11 cellular contexts compared by ENCODE assay signal in the genomic region with DNA sequence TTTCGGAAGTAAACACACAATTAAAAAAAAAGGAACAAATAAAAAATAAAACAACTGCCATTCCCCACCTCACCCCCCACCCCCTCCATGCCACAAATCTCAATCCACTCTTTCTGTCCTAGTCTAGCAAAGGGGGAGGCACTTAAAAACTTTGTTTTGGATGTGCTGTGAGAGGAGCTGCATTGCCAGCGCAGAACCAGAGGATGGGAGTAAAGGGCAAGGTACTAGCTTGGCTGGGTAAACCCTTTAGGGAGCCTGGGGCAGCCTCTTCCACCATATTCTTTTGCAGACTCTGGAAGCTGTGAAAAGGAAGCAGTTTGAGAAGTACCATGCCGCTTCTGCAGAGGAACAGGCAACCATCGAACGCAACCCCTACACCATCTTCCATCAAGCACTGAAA. TPM values are rescaled to one million over a fixed set of nuclear protein-coding genes. Genes with fewer than 3 reads are reported as not detected.
DNase-seq lines count a peak whose midpoint lies in the region; ATAC-seq and TF ChIP-seq lines count a peak whose summit lies in the region.
"Had no signal": no experiment of that assay in that cellular context is flagged by ENCODE, and none has a peak within 500 bp of the region (broad histone marks: within the 10 kb centered on the region; RNA-seq: fewer than 3 reads in every experiment).

No MANE protein-coding gene starts in this region.

- H3K27me3 Mint-ChIP-seq in brain, result peaks cover 15% of the 10 kb centered on the region
- H3K27me3 Mint-ChIP-seq in neural progenitor cell (ENCODE audit: insufficient read depth, low read depth), result no peaks in the 10 kb centered on the region

- ATAC-seq in SK-N-SH treated with all-trans-retinoic acid at 6 μM for 48 hours, result no peak

- H3K36me3 ChIP-seq in SK-N-SH (replicated peaks in 1 of 2; ENCODE audit: control insufficient read depth in 1 of 2, insufficient read depth in 2 of 2, low read length in 1 of 2), result peaks cover 33 to 35% of the 10 kb centered on the region in 2 experiments
- H3K36me3 ChIP-seq in Loucy (ENCODE audit: insufficient read depth, low read length), result peaks cover 16% of the 10 kb centered on the region; the same call in 1 of the 2 replicates
- H3K36me3 ChIP-seq in neural progenitor cell, result no peaks in the 10 kb centered on the region
- H3K36me3 ChIP-seq in sigmoid colon, result peaks cover 14 to 43% (median 25%) of the 10 kb centered on the region in 4 donors

- WGBS in SK-N-SH (ENCODE audit: low lambda C conversion rate), result 95% methylated on average over 5 of the region's 5 CpGs
- WGBS in sigmoid colon, 2 donors, result 92 to 97% methylated on average over 5 of the region's 5 CpGs

- no peaks in the 10 kb centered on the region for H3K27me3 ChIP-seq in SK-N-SH (ENCODE audit: insufficient read depth)
- H3K27me3 ChIP-seq in Loucy (ENCODE audit: insufficient read depth, low read length, poor library complexity, severe bottlenecking), result no peaks in the 10 kb centered on the region
- no peaks in the 10 kb centered on the region for H3K27me3 ChIP-seq in neural progenitor cell
- no peaks in the 10 kb centered on the region for H3K27me3 ChIP-seq in sigmoid colon

- H3K9ac ChIP-seq in SK-N-SH (peak overlapping the region; percentile 97; the same call in 1 of the 2 replicates), Loucy (ENCODE audit: low read depth, low read length, poor library complexity, severe bottlenecking) (peak overlapping the region; percentile 94), neural progenitor cell (peak overlapping the region; percentile 99)

- CTCF ChIA-PET in SK-N-SH (lab: Yijun Ruan, JAX), result interaction anchor here (1.0 to 5.7 kb wide), 9 partner anchors 9 to 305 kb away, joined by 3 to 102 read pairs (median 10); a partner anchor contains a TSS

- H3K9me2 ChIP-seq in SK-N-SH (no peaks in the 10 kb centered on the region), Loucy (replicated peaks; ENCODE audit: low read depth, low read length) (no peaks in the 10 kb centered on the region)

- TF ChIP-seq CTCF in SK-N-SH (IDR thresholded peaks at IDR 0.05) (no peak), Loucy (conservative IDR thresholded peaks at IDR 0.05; ENCODE audit: low read length) (0 out of 2 replicates have a peak, but pooled peaks have one; percentile 18), brain (conservative IDR thresholded peaks at IDR 0.05) (no peak), neural progenitor cell (IDR thresholded peaks at IDR 0.05) (no peak), sigmoid colon (IDR thresholded peaks at IDR 0.05) (no peak)

- H3K9me3 Mint-ChIP-seq in brain (no peaks in the 10 kb centered on the region), neural progenitor cell (no peaks in the 10 kb centered on the region)

- H3K36me3 Mint-ChIP-seq in brain, result peaks cover 34% of the 10 kb centered on the region
- H3K36me3 Mint-ChIP-seq in neural progenitor cell, result peaks cover 5% of the 10 kb centered on the region

- H3K4me1 ChIP-seq in SK-N-SH (ENCODE audit: control insufficient read depth in 1 of 2, insufficient read depth in 2 of 2, low read depth in 1 of 2, low read length in 1 of 2), result peaks cover 4 to 21% of the 10 kb centered on the region in 2 experiments; a peak in 2 of 4 replicates
- peaks cover 22% of the 10 kb centered on the region for H3K4me1 ChIP-seq in Loucy (ENCODE audit: insufficient read depth, low read length, poor library complexity, severe bottlenecking)
- H3K4me1 ChIP-seq in neural progenitor cell, result peaks cover 12% of the 10 kb centered on the region
- peaks cover 0 to 34% (median 32%) of the 10 kb centered on the region in 4 donors for H3K4me1 ChIP-seq in sigmoid colon

- no peak overlapping the region for H3K27ac ChIP-seq in SK-N-SH (ENCODE audit: low read depth in 2 of 2, low read length in 1 of 2)
- no peak overlapping the region for H3K27ac ChIP-seq in neural progenitor cell
- peak overlapping the region in 1 of 4 donors; percentile 96 for H3K27ac ChIP-seq in sigmoid colon

- H3F3A ChIP-seq in SK-N-SH (replicated peaks; ENCODE audit: insufficient read depth), result no peaks in the 10 kb centered on the region
- no peaks in the 10 kb centered on the region for H3F3A ChIP-seq in Loucy (ENCODE audit: low read depth)
- peaks cover 34% of the 10 kb centered on the region for H3F3A ChIP-seq in neural progenitor cell (ENCODE audit: low read depth)

- H3K4me1 Mint-ChIP-seq in brain (peaks cover 56% of the 10 kb centered on the region), neural progenitor cell (peaks cover 24% of the 10 kb centered on the region)

- intact Hi-C loops in sigmoid colon (cut with DNase I), result no loop called here

- H4K20me1 ChIP-seq in SK-N-SH (ENCODE audit: insufficient read depth) (peaks cover 12% of the 10 kb centered on the region; the same call in 1 of the 2 replicates), Loucy (ENCODE audit: insufficient read depth, low read length, poor library complexity, severe bottlenecking) (peaks cover 13% of the 10 kb centered on the region), neural progenitor cell (ENCODE audit: low read depth) (peaks cover 24% of the 10 kb centered on the region)

- H2AFZ ChIP-seq in SK-N-SH (ENCODE audit: low read depth), result no peak overlapping the region
- no peak overlapping the region for H2AFZ ChIP-seq in Loucy (ENCODE audit: low read length)
- no peak overlapping the region for H2AFZ ChIP-seq in neural progenitor cell (replicated peaks)

- peak overlapping the region; percentile 95 for H3K4me2 ChIP-seq in SK-N-SH
- H3K4me2 ChIP-seq in Loucy (ENCODE audit: low read depth, low read length, poor library complexity, severe bottlenecking), result peak overlapping the region; percentile 84
- H3K4me2 ChIP-seq in neural progenitor cell, result peak overlapping the region; percentile 93

- DNase-seq in SK-N-SH (no peak), neural progenitor cell (ENCODE audit: low spot score) (no peak), sigmoid colon (no peak), COLO668 (lab: John Stamatoyannopoulos, UW; ENCODE audit: unreplicated experiment) (no peak), NCI-H2029 treated with DMSO at 0.1 percent for 48 hours (lab: John Stamatoyannopoulos, UW) (no peak)
- DNase-seq: ACHN, anterior cingulate cortex, H7 had no signal

- H3K27ac Mint-ChIP-seq in brain (peak overlapping the region in 4 of 5 experiments; percentile 100), neural progenitor cell (no peak overlapping the region)

- H3K4me3 ChIP-seq in SK-N-SH (ENCODE audit: low read depth in 2 of 2, low read length in 1 of 2) (peak overlapping the region in 1 of 2 experiments; percentile 99; a peak in 1 of 4 replicates), Loucy (ENCODE audit: low read length, poor library complexity, severe bottlenecking) (peak overlapping the region; percentile 93), neural progenitor cell (peak overlapping the region; percentile 85), sigmoid colon (peak overlapping the region in 1 of 4 donors; percentile 93)

- H3K4me3 Mint-ChIP-seq in brain (peak overlapping the region; percentile 94 to 99 (median 99)), neural progenitor cell (peak overlapping the region; percentile 99)

- H3K9me3 ChIP-seq in SK-N-SH, result no peaks in the 10 kb centered on the region
- H3K9me3 ChIP-seq in Loucy (ENCODE audit: insufficient read depth, low read depth, low read length), result no peaks in the 10 kb centered on the region
- H3K9me3 ChIP-seq in neural progenitor cell (ENCODE audit: low read depth), result no peaks in the 10 kb centered on the region
- no peaks in the 10 kb centered on the region for H3K9me3 ChIP-seq in sigmoid colon

- H3K79me2 ChIP-seq in SK-N-SH (ENCODE audit: insufficient read depth) (peaks cover 58% of the 10 kb centered on the region), Loucy (ENCODE audit: insufficient read depth, low read length) (peaks cover 52% of the 10 kb centered on the region), neural progenitor cell (ENCODE audit: low read depth) (peaks cover 50% of the 10 kb centered on the region)

- TF ChIP-seq POLR2A in sigmoid colon (IDR thresholded peaks at IDR 0.05), result no peak

- no peak for TF ChIP-seq EP300 in SK-N-SH (IDR thresholded peaks at IDR 0.05; ENCODE audit: borderline replicate concordance in 1 of 2, low read depth in 1 of 2, low read length in 1 of 2)
- TF ChIP-seq EP300 in sigmoid colon (IDR thresholded peaks at IDR 0.05), result no peak

- POLR2A ChIA-PET in SK-N-SH (lab: Yijun Ruan, JAX), result interaction anchor here (1.8 to 3.3 kb wide), 4 partner anchors 8 to 143 kb away, joined by 10 to 67 read pairs (median 10); a partner anchor contains a TSS

- no peak; the same call in 1 of the 2 replicates for TF ChIP-seq RAD21 in SK-N-SH (IDR thresholded peaks at IDR 0.05; ENCODE audit: low read length)

RNA-seq across cellular contexts. Expression of a gene that starts 1.4 kb away (rescaled TPM):
- polyA plus RNA-seq in SK-N-SH (2012; rRNA removed), result 82.8 and 90.4 TPM in 2 replicates
- 77.5 and 82.2 TPM in 2 replicates for polyA plus RNA-seq in SK-N-SH (2012; cell fraction: cytosol; rRNA removed)
- 74.4 and 85.5 TPM in 2 replicates for polyA plus RNA-seq in SK-N-SH (2012; cell fraction: nucleus; rRNA removed)
- 64.9 TPM for polyA plus RNA-seq in brain (ENCODE audit: insufficient read depth, low read depth, low replicate concordance)
- total RNA-seq in neural progenitor cell (ENCODE audit: low replicate concordance), result 43.3 and 48.7 TPM in 2 replicates
- 10 to 100 TPM; 26.6 to 51.5 (median 39.2) TPM for total RNA-seq in sigmoid colon
- 10 to 100 TPM; 73.3 to 96.4 (median 73.4) TPM for polyA plus RNA-seq in sigmoid colon

RNA-seq across cellular contexts. Expression of a gene that starts 1.6 kb away (rescaled TPM):
- polyA plus RNA-seq in SK-N-SH (2012; rRNA removed), result 42.5 and 43.7 TPM in 2 replicates
- polyA plus RNA-seq in SK-N-SH (2012; cell fraction: cytosol; rRNA removed), result 13.3 and 21.1 TPM in 2 replicates
- polyA plus RNA-seq in SK-N-SH (2012; cell fraction: nucleus; rRNA removed), result 183 and 203 TPM in 2 replicates
- 25.2 TPM for polyA plus RNA-seq in brain (ENCODE audit: insufficient read depth, low read depth, low replicate concordance)
- 28.0 and 37.3 TPM in 2 replicates for total RNA-seq in neural progenitor cell (ENCODE audit: low replicate concordance)
- total RNA-seq in sigmoid colon, result 10 to 100 TPM; 16.0 to 22.1 (median 17.9) TPM
- 10 to 100 TPM; 10.2 to 35.8 (median 12.0) TPM for polyA plus RNA-seq in sigmoid colon

RNA-seq across cellular contexts. Expression of a gene that starts 8.0 kb away (rescaled TPM):
- polyA plus RNA-seq in SK-N-SH (2012; rRNA removed), result 65.4 and 70.0 TPM in 2 replicates
- 43.0 and 58.4 TPM in 2 replicates for polyA plus RNA-seq in SK-N-SH (2012; cell fraction: cytosol; rRNA removed)
- polyA plus RNA-seq in SK-N-SH (2012; cell fraction: nucleus; rRNA removed), result 41.0 and 49.6 TPM in 2 replicates
- polyA plus RNA-seq in brain (ENCODE audit: insufficient read depth, low read depth, low replicate concordance), result 47.6 TPM
- total RNA-seq in neural progenitor cell (ENCODE audit: low replicate concordance), result 17.7 and 27.5 TPM in 2 replicates
- 10 to 100 TPM; 18.1 to 40.7 (median 26.2) TPM for total RNA-seq in sigmoid colon
- 10 to 100 TPM; 15.0 to 33.5 (median 19.0) TPM for polyA plus RNA-seq in sigmoid colon

RNA-seq across cellular contexts. Expression of a gene that starts 26.2 kb away (rescaled TPM):
- polyA plus RNA-seq in SK-N-SH (2012; rRNA removed), result 11.7 and 13.2 TPM in 2 replicates
- polyA plus RNA-seq in SK-N-SH (2012; cell fraction: cytosol; rRNA removed), result 7.0 and 10.2 TPM in 2 replicates
- 14.6 and 19.1 TPM in 2 replicates for polyA plus RNA-seq in SK-N-SH (2012; cell fraction: nucleus; rRNA removed)
- 22.0 TPM for polyA plus RNA-seq in brain (ENCODE audit: insufficient read depth, low read depth, low replicate concordance)
- 5.2 and 10.4 TPM in 2 replicates for total RNA-seq in neural progenitor cell (ENCODE audit: low replicate concordance)
- 10 to 100 TPM in 3 of 4 donors, 1 to 10 TPM in 1; 8.7 to 19.6 (median 14.7) TPM for total RNA-seq in sigmoid colon
- 10 to 100 TPM in 2 of 3 donors, 1 to 10 TPM in 1; 5.4 to 20.1 (median 12.0) TPM for polyA plus RNA-seq in sigmoid colon

RNA-seq across cellular contexts. Expression of a gene that starts 57.6 kb away (rescaled TPM):
- 80.5 and 99.8 TPM in 2 replicates for polyA plus RNA-seq in SK-N-SH (2012; rRNA removed)
- 38.2 and 55.2 TPM in 2 replicates for polyA plus RNA-seq in SK-N-SH (2012; cell fraction: cytosol; rRNA removed)
- 258 and 284 TPM in 2 replicates for polyA plus RNA-seq in SK-N-SH (2012; cell fraction: nucleus; rRNA removed)
- polyA plus RNA-seq in brain (ENCODE audit: insufficient read depth, low read depth, low replicate concordance), result 42.5 TPM
- 58.2 and 88.6 TPM in 2 replicates for total RNA-seq in neural progenitor cell (ENCODE audit: low replicate concordance)
- total RNA-seq in sigmoid colon, result 10 to 100 TPM; 21.1 to 32.2 (median 29.7) TPM
- polyA plus RNA-seq in sigmoid colon, result 10 to 100 TPM; 31.0 to 48.6 (median 42.8) TPM
